8 cellular contexts compared by ENCODE assay signal in genomic region chr15:58269455-58270414, GRCh38.
A peak's percentile ranks its signal among the peaks of the same experiment; 100 is the strongest.
DNase-seq lines count a peak whose midpoint lies in the region; ATAC-seq, FAIRE-seq and TF ChIP-seq lines count a peak whose summit lies in the region.

No MANE protein-coding gene starts in this region.

- CTCF ChIA-PET in OCI-LY7 (lab: Charles Lee; ENCODE audit: unreplicated experiment), result no interaction called here

- no peaks in the 10 kb centered on the region for H4K20me1 ChIP-seq in OCI-LY7 (ENCODE audit: insufficient read depth, low read length)

- H3K4me3 ChIP-seq in OCI-LY7 (ENCODE audit: low read depth, low read length, poor library complexity, severe bottlenecking) (no peak overlapping the region), skeletal muscle cell (ENCODE audit: low read depth, low read length) (no peak overlapping the region)

- no peaks in the 10 kb centered on the region for H3K4me1 ChIP-seq in OCI-LY7 (ENCODE audit: insufficient read depth, low read length, poor library complexity, severe bottlenecking)

- no peak for FAIRE-seq in urothelium cell line (lab: Jason Lieb, UNC)

- intact Hi-C loops in OCI-LY7 (cut with micrococcal nuclease; ENCODE audit: unreplicated experiment), result loop anchor here (5.0 kb wide), 2 partner anchors 488 to 503 kb away; partner anchors contain the start of gene MINDY2

- H3K4me2 ChIP-seq in OCI-LY7 (ENCODE audit: low read length), result no peak overlapping the region

- no peaks in the 10 kb centered on the region for H3K36me3 ChIP-seq in OCI-LY7 (ENCODE audit: insufficient read depth, low read length)

- peak overlapping the region; percentile 33; the same call in 1 of the 2 replicates for H2AFZ ChIP-seq in OCI-LY7 (ENCODE audit: low read length)

- TF ChIP-seq CTCF in OCI-LY7 (conservative IDR thresholded peaks at IDR 0.05; ENCODE audit: low read length), result peak; percentile 80

- H3K9me3 ChIP-seq in OCI-LY7 (ENCODE audit: low read length), result peaks cover 15% of the 10 kb centered on the region; the same call in 1 of the 2 replicates

- no peak for ATAC-seq in GM21576 (IDR thresholded peaks at IDR 0.05; ENCODE audit: unreplicated experiment)

- POLR2A ChIA-PET in OCI-LY7 (lab: Charles Lee), result interaction anchor here (0.6 kb wide), 2 partner anchors 17 to 85 kb away, joined by 3 read pairs; no protein-coding TSS in a partner anchor

- BruUV-seq in OCI-LY7 (replicated peaks; lab: Mats Ljungman, UMichigan), result no TSS peak

- DNase-seq in DMS79 (lab: John Stamatoyannopoulos, UW) (peak; percentile 17), HS-27A (ENCODE audit: low read depth) (peak; percentile 65), OCI-LY7 (ENCODE audit: low spot score) (peak; percentile 60), astrocyte of the hippocampus (ENCODE audit: low read depth, low spot score) (peak; percentile 83), hepatic stellate cell (ENCODE audit: low spot score) (peak; percentile 29), skeletal muscle cell (ENCODE audit: low read depth) (peak; percentile 5), urothelium cell line (ENCODE audit: low spot score) (no peak)

- H3K27ac ChIP-seq in OCI-LY7 (ENCODE audit: low read depth, low read length, poor library complexity, severe bottlenecking), result no peak overlapping the region

- H3K79me2 ChIP-seq in OCI-LY7 (ENCODE audit: insufficient read depth, low read depth, low read length), result no peaks in the 10 kb centered on the region

- no peaks in the 10 kb centered on the region for H3K9me2 ChIP-seq in OCI-LY7 (ENCODE audit: insufficient read depth, low read length)
